ENCODE assay signal across 21 cellular contexts in genomic region chr16:78443780-78444422, GRCh38.
A peak's percentile ranks its signal among the peaks of the same experiment; 100 is the strongest.
DNase-seq lines count a peak whose midpoint lies in the region; ATAC-seq and TF ChIP-seq lines count a peak whose summit lies in the region.
"Had no signal": no experiment of that assay in that cellular context is flagged by ENCODE, and none has a peak within 500 bp of the region (broad histone marks: within the 10 kb centered on the region; RNA-seq: fewer than 3 reads in every experiment).

No MANE protein-coding gene starts in this region.

- no peaks in the 10 kb centered on the region for H3K36me3 Mint-ChIP-seq in endothelial cell (ENCODE audit: low read depth, unreplicated experiment)
- no peaks in the 10 kb centered on the region for H3K36me3 Mint-ChIP-seq in nephron (ENCODE audit: low read depth)
- H3K36me3 Mint-ChIP-seq in type B pancreatic cell = no peaks in the 10 kb centered on the region
- H3K36me3 Mint-ChIP-seq: CD14-positive monocyte had no signal

- DNase-seq in NOMO-1 treated with DMSO at 0.1 percent for 48 hours (lab: John Stamatoyannopoulos, UW; ENCODE audit: unreplicated experiment) (peak; percentile 8), NOMO-1 (lab: John Stamatoyannopoulos, UW; ENCODE audit: unreplicated experiment in 2 of 2) (no peak), endothelial cell (ENCODE audit: low spot score) (no peak), type B pancreatic cell (ENCODE audit: extremely low spot score, unreplicated experiment) (no peak), Ammon's horn (ENCODE audit: low spot score) (no peak), NCI-H1092 (lab: John Stamatoyannopoulos, UW) (no peak)
- DNase-seq: 8988T; activated CD8-positive, alpha-beta memory T cell treated with anti-CD3 and anti-CD28 coated beads for 24 hours; activated effector memory CD4-positive, alpha-beta T cell treated with Interleukin-2 at 50 U/mL for 16 hours; anterior cingulate cortex; lower lobe of right lung; NCI-H187; NCI-H510A; PC-9; SK-N-SH; spleen; WERI-Rb-1 had no signal

- H3K27me3 Mint-ChIP-seq in endothelial cell (ENCODE audit: unreplicated experiment) (no peaks in the 10 kb centered on the region), nephron (ENCODE audit: low read depth) (peaks cover 9% of the 10 kb centered on the region), type B pancreatic cell (no peaks in the 10 kb centered on the region)
- H3K27me3 Mint-ChIP-seq: stimulated activated naive CD8-positive, alpha-beta T cell treated with anti-CD3 and anti-CD28 coated beads, Interleukin-15, Interleukin-2, amounts not matched to agents 100 ng/mL and 50 ng/mL, for 24 hours had no signal

- no peak for TF ChIP-seq CTCF in endothelial cell (IDR thresholded peaks at IDR 0.05; ENCODE audit: unreplicated experiment)
- no peak for TF ChIP-seq CTCF in nephron (IDR thresholded peaks at IDR 0.05; ENCODE audit: unreplicated experiment in 3 of 3)
- TF ChIP-seq CTCF in type B pancreatic cell (conservative IDR thresholded peaks at IDR 0.05) = no peak

- H3K27ac Mint-ChIP-seq in endothelial cell (ENCODE audit: unreplicated experiment) = peak overlapping the region; percentile 1
- H3K27ac Mint-ChIP-seq in nephron = peak overlapping the region in 2 of 3 experiments; percentile 64 to 73
- no peak overlapping the region for H3K27ac Mint-ChIP-seq in type B pancreatic cell
- H3K27ac Mint-ChIP-seq: stimulated activated naive CD8-positive, alpha-beta T cell treated with anti-CD3 and anti-CD28 coated beads, Interleukin-15, Interleukin-2, amounts not matched to agents 100 ng/mL and 50 ng/mL, for 24 hours had no signal

- H3K4me1 Mint-ChIP-seq in endothelial cell (ENCODE audit: unreplicated experiment) (peaks cover 5% of the 10 kb centered on the region), nephron (peaks cover 20% of the 10 kb centered on the region), type B pancreatic cell (ENCODE audit: unreplicated experiment) (peaks cover 14% of the 10 kb centered on the region)

- H3K9me3 Mint-ChIP-seq in endothelial cell (ENCODE audit: unreplicated experiment) = no peaks in the 10 kb centered on the region
- H3K9me3 Mint-ChIP-seq in nephron = peaks cover 2% of the 10 kb centered on the region
- no peaks in the 10 kb centered on the region for H3K9me3 Mint-ChIP-seq in type B pancreatic cell
- H3K9me3 Mint-ChIP-seq: CD14-positive monocyte; stimulated activated naive CD8-positive, alpha-beta T cell treated with anti-CD3 and anti-CD28 coated beads, Interleukin-15, Interleukin-2, amounts not matched to agents 100 ng/mL and 50 ng/mL, for 24 hours had no signal

- H3K4me3 Mint-ChIP-seq in endothelial cell (ENCODE audit: unreplicated experiment) = no peak overlapping the region
- no peak overlapping the region for H3K4me3 Mint-ChIP-seq in nephron
- H3K4me3 Mint-ChIP-seq in type B pancreatic cell = peak overlapping the region; percentile 30
- H3K4me3 Mint-ChIP-seq: CD14-positive monocyte; stimulated activated naive CD8-positive, alpha-beta T cell treated with anti-CD3 and anti-CD28 coated beads, Interleukin-15, Interleukin-2, amounts not matched to agents 100 ng/mL and 50 ng/mL, for 24 hours had no signal

- no peak for ATAC-seq in HG02981 (IDR thresholded peaks at IDR 0.05; ENCODE audit: unreplicated experiment)
- ATAC-seq: lower lobe of right lung had no signal
